In genomic region chr5:74124826-74125225, GRCh38 we compare ENCODE assay signal across 24 cellular contexts.
A peak's percentile ranks its signal among the peaks of the same experiment; 100 is the strongest.
DNase-seq lines count a peak whose midpoint lies in the region; ATAC-seq lines count a peak whose summit lies in the region.
"Had no signal": no experiment of that assay in that cellular context is flagged by ENCODE, and none has a peak within 500 bp of the region (broad histone marks: within the 10 kb centered on the region; RNA-seq: fewer than 3 reads in every experiment).

No MANE protein-coding gene starts in this region.

- DNase-seq in NCI-H510A treated with DMSO at 0.1 percent for 48 hours (lab: John Stamatoyannopoulos, UW) = peak; percentile 16
- DNase-seq in NCI-H510A (lab: John Stamatoyannopoulos, UW) = no peak
- peak; percentile 95 for DNase-seq in NCI-H748 (lab: John Stamatoyannopoulos, UW; ENCODE audit: unreplicated experiment)
- DNase-seq in fibroblast of peridontal ligament (ENCODE audit: extremely low read depth) = peak; percentile 44
- no peak for DNase-seq in GM03348 (ENCODE audit: low spot score)
- DNase-seq in NCI-H2107 (lab: John Stamatoyannopoulos, UW) = no peak
- no peak for DNase-seq in HK-2 (ENCODE audit: unreplicated experiment)
- DNase-seq: 8988T; activated CD4-positive, CD25-positive, alpha-beta regulatory T cell; activated naive CD8-positive, alpha-beta T cell treated with anti-CD3 and anti-CD28 coated beads, Interleukin-2, amount 50 U/mL, for 24 hours; activated T-cell treated with anti-CD3 and anti-CD28 coated beads, Interleukin-2, amount 50 U/mL, for 48 hours; central memory CD4-positive, alpha-beta T cell; effector memory CD8-positive, alpha-beta T cell; GM23248; islet precursor cell; left ventricle myocardium inferior; NCI-H1417 treated with DMSO at 0.1 percent for 48 hours; NCI-H446 treated with DMSO at 0.1 percent for 48 hours; NK-92 treated with Interleukin-12 subunit alpha and Interleukin-12 subunit beta, amount 100 ng/mL, for 24 hours; small intestine; stimulated activated CD4-positive, alpha-beta T cell treated with anti-CD3 and anti-CD28 coated beads, Interleukin-1b, Interleukin-23, amount 100 ng/mL, for 48 hours; stimulated activated naive CD4-positive, alpha-beta T cell treated with Interleukin-2 at 50 U/mL for 16 hours; upper lobe of right lung had no signal

- no peak for ATAC-seq in HG02623 (IDR thresholded peaks at IDR 0.05; ENCODE audit: unreplicated experiment)
- ATAC-seq: activated naive CD8-positive, alpha-beta T cell treated with anti-CD3 and anti-CD28 coated beads, Interleukin-2, amount 50 U/mL, for 24 hours; effector memory CD8-positive, alpha-beta T cell; upper lobe of right lung had no signal

Comparison
In these comparisons a context has a peak if more than half of its experiments do, and no peak if none do; other contexts are left out.
1. DNase-seq: peak in NCI-H510A treated with DMSO at 0.1 percent for 48 hours (single experiment), NCI-H748 (single experiment) and fibroblast of peridontal ligament (single experiment); none in NCI-H510A (single experiment), GM03348 (single experiment), NCI-H2107 (single experiment) and HK-2 (single experiment).